ENCODE assay signal across 1 cellular context in the genomic region with DNA sequence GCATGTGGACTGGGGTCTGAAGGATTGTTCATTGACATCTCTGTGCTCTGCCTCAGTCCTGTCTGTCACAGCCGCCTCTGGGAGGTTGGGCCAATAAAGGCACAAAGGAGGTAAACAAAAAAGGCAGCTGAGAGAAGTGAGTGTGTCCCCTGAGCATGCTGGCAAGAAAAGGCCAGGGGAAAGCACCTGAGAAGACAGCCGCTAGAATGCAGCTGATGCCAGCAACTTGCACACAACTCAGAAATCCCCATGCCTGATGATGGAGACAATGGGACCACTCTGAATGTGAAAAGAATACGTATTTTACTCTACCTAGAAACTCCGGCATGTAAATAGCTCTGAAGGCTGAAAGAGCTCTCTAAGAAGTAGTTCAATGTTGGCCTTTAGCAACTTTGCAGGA.
TF ChIP-seq lines count a peak whose summit lies in the region.

No MANE protein-coding gene starts in this region.

TF ChIP-seq in GM23338, 12 proteins besides CTCF, POLR2A, EP300 and RAD21 (continued from another document):
- TF ChIP-seq, protein P1, sequence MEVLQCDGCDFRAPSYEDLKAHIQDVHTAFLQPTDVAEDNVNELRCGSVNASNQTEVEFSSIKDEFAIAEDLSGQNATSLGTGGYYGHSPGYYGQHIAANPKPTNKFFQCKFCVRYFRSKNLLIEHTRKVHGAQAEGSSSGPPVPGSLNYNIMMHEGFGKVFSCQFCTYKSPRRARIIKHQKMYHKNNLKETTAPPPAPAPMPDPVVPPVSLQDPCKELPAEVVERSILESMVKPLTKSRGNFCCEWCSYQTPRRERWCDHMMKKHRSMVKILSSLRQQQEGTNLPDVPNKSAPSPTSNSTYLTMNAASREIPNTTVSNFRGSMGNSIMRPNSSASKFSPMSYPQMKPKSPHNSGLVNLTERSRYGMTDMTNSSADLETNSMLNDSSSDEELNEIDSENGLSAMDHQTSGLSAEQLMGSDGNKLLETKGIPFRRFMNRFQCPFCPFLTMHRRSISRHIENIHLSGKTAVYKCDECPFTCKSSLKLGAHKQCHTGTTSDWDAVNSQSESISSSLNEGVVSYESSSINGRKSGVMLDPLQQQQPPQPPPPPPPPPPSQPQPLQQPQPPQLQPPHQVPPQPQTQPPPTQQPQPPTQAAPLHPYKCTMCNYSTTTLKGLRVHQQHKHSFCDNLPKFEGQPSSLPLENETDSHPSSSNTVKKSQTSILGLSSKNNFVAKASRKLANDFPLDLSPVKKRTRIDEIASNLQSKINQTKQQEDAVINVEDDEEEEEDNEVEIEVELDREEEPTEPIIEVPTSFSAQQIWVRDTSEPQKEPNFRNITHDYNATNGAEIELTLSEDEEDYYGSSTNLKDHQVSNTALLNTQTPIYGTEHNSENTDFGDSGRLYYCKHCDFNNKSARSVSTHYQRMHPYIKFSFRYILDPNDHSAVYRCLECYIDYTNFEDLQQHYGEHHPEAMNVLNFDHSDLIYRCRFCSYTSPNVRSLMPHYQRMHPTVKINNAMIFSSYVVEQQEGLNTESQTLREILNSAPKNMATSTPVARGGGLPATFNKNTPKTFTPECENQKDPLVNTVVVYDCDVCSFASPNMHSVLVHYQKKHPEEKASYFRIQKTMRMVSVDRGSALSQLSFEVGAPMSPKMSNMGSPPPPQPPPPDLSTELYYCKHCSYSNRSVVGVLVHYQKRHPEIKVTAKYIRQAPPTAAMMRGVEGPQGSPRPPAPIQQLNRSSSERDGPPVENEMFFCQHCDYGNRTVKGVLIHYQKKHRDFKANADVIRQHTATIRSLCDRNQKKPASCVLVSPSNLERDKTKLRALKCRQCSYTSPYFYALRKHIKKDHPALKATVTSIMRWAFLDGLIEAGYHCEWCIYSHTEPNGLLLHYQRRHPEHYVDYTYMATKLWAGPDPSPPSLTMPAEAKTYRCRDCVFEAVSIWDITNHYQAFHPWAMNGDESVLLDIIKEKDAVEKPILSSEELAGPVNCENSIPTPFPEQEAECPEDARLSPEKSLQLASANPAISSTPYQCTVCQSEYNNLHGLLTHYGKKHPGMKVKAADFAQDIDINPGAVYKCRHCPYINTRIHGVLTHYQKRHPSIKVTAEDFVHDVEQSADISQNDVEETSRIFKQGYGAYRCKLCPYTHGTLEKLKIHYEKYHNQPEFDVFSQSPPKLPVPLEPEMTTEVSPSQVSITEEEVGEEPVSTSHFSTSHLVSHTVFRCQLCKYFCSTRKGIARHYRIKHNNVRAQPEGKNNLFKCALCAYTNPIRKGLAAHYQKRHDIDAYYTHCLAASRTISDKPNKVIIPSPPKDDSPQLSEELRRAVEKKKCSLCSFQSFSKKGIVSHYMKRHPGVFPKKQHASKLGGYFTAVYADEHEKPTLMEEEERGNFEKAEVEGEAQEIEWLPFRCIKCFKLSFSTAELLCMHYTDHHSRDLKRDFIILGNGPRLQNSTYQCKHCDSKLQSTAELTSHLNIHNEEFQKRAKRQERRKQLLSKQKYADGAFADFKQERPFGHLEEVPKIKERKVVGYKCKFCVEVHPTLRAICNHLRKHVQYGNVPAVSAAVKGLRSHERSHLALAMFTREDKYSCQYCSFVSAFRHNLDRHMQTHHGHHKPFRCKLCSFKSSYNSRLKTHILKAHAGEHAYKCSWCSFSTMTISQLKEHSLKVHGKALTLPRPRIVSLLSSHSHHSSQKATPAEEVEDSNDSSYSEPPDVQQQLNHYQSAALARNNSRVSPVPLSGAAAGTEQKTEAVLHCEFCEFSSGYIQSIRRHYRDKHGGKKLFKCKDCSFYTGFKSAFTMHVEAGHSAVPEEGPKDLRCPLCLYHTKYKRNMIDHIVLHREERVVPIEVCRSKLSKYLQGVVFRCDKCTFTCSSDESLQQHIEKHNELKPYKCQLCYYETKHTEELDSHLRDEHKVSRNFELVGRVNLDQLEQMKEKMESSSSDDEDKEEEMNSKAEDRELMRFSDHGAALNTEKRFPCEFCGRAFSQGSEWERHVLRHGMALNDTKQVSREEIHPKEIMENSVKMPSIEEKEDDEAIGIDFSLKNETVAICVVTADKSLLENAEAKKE (CRISPR knock-in tag; IDR thresholded peaks at IDR 0.05) = peak; percentile 95
- no peak for TF ChIP-seq ZNF331 (CRISPR knock-in tag; IDR thresholded peaks at IDR 0.05; ENCODE audit: low read depth)
- peak; percentile 50; the same call in 1 of the 2 replicates for TF ChIP-seq NANOG (IDR thresholded peaks at IDR 0.05; ENCODE audit: borderline replicate concordance)
